Comparison of ENCODE assay signal across 23 cellular contexts in genomic region chr11:9950462-9950861, GRCh38.
"Had no signal": no experiment of that assay in that cellular context is flagged by ENCODE, and none has a peak within 500 bp of the region (broad histone marks: within the 10 kb centered on the region; RNA-seq: fewer than 3 reads in every experiment).

No MANE protein-coding gene starts in this region.

- H3K4me2 ChIP-seq: SK-N-SH had no signal

- H3K27ac ChIP-seq: RWPE1 had no signal

- H3K9ac ChIP-seq: SK-N-SH had no signal

- DNase-seq: Karpas-422, KG1, MG63, NCI-H1092, NCI-H1105 treated with DMSO at 0.1 percent for 48 hours, NCI-H1417 treated with DMSO at 0.1 percent for 48 hours, NCI-H146, NCI-H1694 treated with DMSO at 0.1 percent for 48 hours, NCI-H1930, NCI-H2081, NCI-H2107, NCI-H2171, NCI-H226, NCI-H446, NCI-H510A, NCI-H524 treated with DMSO at 0.1 percent for 48 hours, NCI-H69, NCI-H774, SHP77, SK-N-SH, SW 1271, T-helper 1 cell had no signal

- H3K4me3 ChIP-seq: MG63 had no signal

- H3K27me3 ChIP-seq: MG63 had no signal
